24 cellular contexts compared by ENCODE assay signal in genomic region chr5:38494175-38494574, GRCh38.
"Had no signal": no experiment of that assay in that cellular context is flagged by ENCODE, and none has a peak within 500 bp of the region (broad histone marks: within the 10 kb centered on the region; RNA-seq: fewer than 3 reads in every experiment).

No MANE protein-coding gene starts in this region.

- H3K27me3 ChIP-seq: colonic mucosa, esophagus squamous epithelium, gastrocnemius medialis, heart right ventricle, left lung had no signal

- H3K27ac ChIP-seq: colonic mucosa, epithelial cell of prostate, esophagus squamous epithelium, gastrocnemius medialis, heart right ventricle, left lung, lower lobe of right lung had no signal

- H3K27ac Mint-ChIP-seq: dendritic cell treated with granulocyte-macrophage colony-stimulating factor and Interleukin-4, amounts not matched to agents 40 ng/mL and 50 ng/mL, for 4 days; effector memory CD8-positive, alpha-beta T cell; endodermal cell; memory B cell had no signal

- H3K4me1 Mint-ChIP-seq: endodermal cell, memory B cell had no signal

- H3K4me3 Mint-ChIP-seq: dendritic cell treated with granulocyte-macrophage colony-stimulating factor and Interleukin-4, amounts not matched to agents 40 ng/mL and 50 ng/mL, for 4 days; effector memory CD8-positive, alpha-beta T cell; endodermal cell; memory B cell had no signal

- H3K4me3 ChIP-seq: colonic mucosa, esophagus squamous epithelium, gastrocnemius medialis, heart right ventricle, left lung, lower lobe of right lung had no signal

- H3K36me3 Mint-ChIP-seq: memory B cell had no signal

- DNase-seq: colonic mucosa; cortex of kidney; effector CD8-positive, alpha-beta T cell; effector memory CD8-positive, alpha-beta T cell; endodermal cell; erythroblast; esophagus squamous epithelium; foreskin fibroblast; foreskin melanocyte; gastrocnemius medialis; glutamatergic neuron; head of caudate nucleus; heart right ventricle; hippocampal formation; left cardiac atrium; left lung; left ventricle myocardium superior; lower lobe of right lung; mesendoderm; midbrain had no signal

- H3K9me3 ChIP-seq: colonic mucosa, esophagus squamous epithelium, gastrocnemius medialis, heart right ventricle, left lung, lower lobe of right lung had no signal

- H3K36me3 ChIP-seq: colonic mucosa had no signal

- ATAC-seq: effector memory CD8-positive, alpha-beta T cell; esophagus mucosa; gastrocnemius medialis; left cardiac atrium; left lung; left ventricle myocardium superior had no signal

- H3K9me3 Mint-ChIP-seq: dendritic cell treated with granulocyte-macrophage colony-stimulating factor and Interleukin-4, amounts not matched to agents 40 ng/mL and 50 ng/mL, for 4 days; effector memory CD8-positive, alpha-beta T cell; endodermal cell; memory B cell had no signal

- H3K4me1 ChIP-seq: colonic mucosa, esophagus squamous epithelium, gastrocnemius medialis, heart right ventricle, left lung, lower lobe of right lung had no signal
